In genomic region chr2:29323301-29323700, GRCh38 we compare ENCODE assay signal across 2 cellular contexts.
TF ChIP-seq lines count a peak whose summit lies in the region.

No MANE protein-coding gene starts in this region.

TF ChIP-seq in SK-N-SH treated with all-trans-retinoic acid at 6 μM for 48 hours, 23 proteins besides CTCF, POLR2A, EP300 and RAD21 (continued from another document):
- TF ChIP-seq TCF4 (CRISPR knock-in tag; IDR thresholded peaks at IDR 0.05; ENCODE audit: borderline replicate concordance): no peak
- no peak for TF ChIP-seq PATZ1 (CRISPR knock-in tag; IDR thresholded peaks at IDR 0.05; ENCODE audit: borderline replicate concordance)
- TF ChIP-seq ISL1 (CRISPR knock-in tag; IDR thresholded peaks at IDR 0.05): no peak
- no peak for TF ChIP-seq ZFP30 (CRISPR knock-in tag; IDR thresholded peaks at IDR 0.05)
- TF ChIP-seq ESRRG (CRISPR knock-in tag; IDR thresholded peaks at IDR 0.05): no peak
- no peak for TF ChIP-seq ARNTL (CRISPR knock-in tag; IDR thresholded peaks at IDR 0.05; ENCODE audit: borderline replicate concordance, low read depth)
- no peak for TF ChIP-seq CSDC2 (CRISPR knock-in tag; IDR thresholded peaks at IDR 0.05)
- no peak for TF ChIP-seq OSR1 (CRISPR knock-in tag; IDR thresholded peaks at IDR 0.05)
- no peak for TF ChIP-seq RARB (CRISPR knock-in tag; IDR thresholded peaks at IDR 0.05)
- TF ChIP-seq POU6F1 (CRISPR knock-in tag; IDR thresholded peaks at IDR 0.05; ENCODE audit: borderline replicate concordance, low read depth): no peak
- TF ChIP-seq ZC3H10 (CRISPR knock-in tag; IDR thresholded peaks at IDR 0.05): no peak
- no peak for TF ChIP-seq ZNF565 (CRISPR knock-in tag; conservative IDR thresholded peaks at IDR 0.05; ENCODE audit: low read depth)
- TF ChIP-seq SNAI2 (CRISPR knock-in tag; IDR thresholded peaks at IDR 0.05): no peak
- TF ChIP-seq ZNF8 (CRISPR knock-in tag; IDR thresholded peaks at IDR 0.05): no peak
- no peak for TF ChIP-seq ZNF70 (CRISPR knock-in tag; IDR thresholded peaks at IDR 0.05)

TF ChIP-seq in GM23338, 12 proteins besides CTCF, POLR2A, EP300 and RAD21 (continued from another document):
- TF ChIP-seq ZNF462 (CRISPR knock-in tag; IDR thresholded peaks at IDR 0.05) (no peak), JUNB (IDR thresholded peaks at IDR 0.05; ENCODE audit: unreplicated experiment) (no peak), STAT1 (IDR thresholded peaks at IDR 0.05; ENCODE audit: unreplicated experiment) (no peak), ZNF114 (CRISPR knock-in tag; IDR thresholded peaks at IDR 0.05) (no peak), REST (IDR thresholded peaks at IDR 0.05; ENCODE audit: unreplicated experiment) (no peak), POLR2AphosphoS5 (IDR thresholded peaks at IDR 0.05; ENCODE audit: low read depth) (no peak), EZH2 (IDR thresholded peaks at IDR 0.05; ENCODE audit: low read depth, unreplicated experiment) (no peak), EZH2phosphoT487 (IDR thresholded peaks at IDR 0.05; ENCODE audit: unreplicated experiment) (no peak)
